In the genomic region with DNA sequence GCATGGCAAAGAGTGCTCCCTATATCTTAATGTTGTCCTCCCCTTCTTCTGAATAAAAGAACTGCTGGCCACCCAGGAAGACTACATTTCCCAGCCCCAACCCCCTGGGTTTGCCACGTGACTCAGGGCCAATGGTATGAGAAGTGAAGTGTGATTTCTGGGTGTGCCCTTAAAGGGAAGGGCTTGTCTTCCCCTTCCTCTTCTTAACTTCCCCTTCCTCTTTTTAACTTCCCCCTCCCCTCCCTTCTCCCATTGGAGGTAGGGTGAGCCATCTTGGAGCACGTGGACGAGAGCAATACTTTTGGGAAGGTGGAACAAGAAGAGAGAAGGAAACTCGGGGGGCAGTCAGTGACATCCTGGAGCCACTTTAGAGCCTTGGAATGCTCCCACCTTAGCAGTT, we compare ENCODE assay signal across 23 cellular contexts. TPM values are rescaled to one million over a fixed set of nuclear protein-coding genes. Genes with fewer than 3 reads are reported as not detected.
DNase-seq lines count a peak whose midpoint lies in the region; ATAC-seq and TF ChIP-seq lines count a peak whose summit lies in the region.
"Had no signal": no experiment of that assay in that cellular context is flagged by ENCODE, and none has a peak within 500 bp of the region (broad histone marks: within the 10 kb centered on the region; RNA-seq: fewer than 3 reads in every experiment).

No MANE protein-coding gene starts in this region.

- peak overlapping the region; percentile 9; the same call in 1 of the 2 replicates for H2AFZ ChIP-seq in Loucy (ENCODE audit: low read length)

- no peak overlapping the region for H3K27ac ChIP-seq in right cardiac atrium (ENCODE audit: low read length)
- H3K27ac ChIP-seq: ovary, Peyer's patch, skin epidermis, suprapubic skin had no signal

- no peaks in the 10 kb centered on the region for H3F3A ChIP-seq in Loucy (ENCODE audit: low read depth)

- intact Hi-C loops in right cardiac atrium (cut with DNase I) = no loop called here

- WGBS in right cardiac atrium = 83% methylated on average over 4 of the region's 4 CpGs

- no peaks in the 10 kb centered on the region for H3K9me2 ChIP-seq in Loucy (replicated peaks; ENCODE audit: low read depth, low read length)

- no peaks in the 10 kb centered on the region for H3K79me2 ChIP-seq in Loucy (ENCODE audit: insufficient read depth, low read length)

- H3K27me3 ChIP-seq in Loucy (ENCODE audit: insufficient read depth, low read length, poor library complexity, severe bottlenecking) (no peaks in the 10 kb centered on the region), right cardiac atrium (ENCODE audit: control insufficient read depth, insufficient read depth) (no peaks in the 10 kb centered on the region), H7 (ENCODE audit: control insufficient read depth, insufficient read depth, low read length) (no peaks in the 10 kb centered on the region)
- H3K27me3 ChIP-seq: ovary, Peyer's patch, suprapubic skin had no signal

- H3K9me3 ChIP-seq in Loucy (ENCODE audit: insufficient read depth, low read depth, low read length) (no peaks in the 10 kb centered on the region), right cardiac atrium (ENCODE audit: control insufficient read depth, low read length) (no peaks in the 10 kb centered on the region)
- H3K9me3 ChIP-seq: MG63, ovary, Peyer's patch, suprapubic skin had no signal

- no peak for TF ChIP-seq CTCF in Loucy (conservative IDR thresholded peaks at IDR 0.05; ENCODE audit: low read length)

- H4K20me1 ChIP-seq in Loucy (ENCODE audit: insufficient read depth, low read length, poor library complexity, severe bottlenecking) = no peaks in the 10 kb centered on the region

- no peak overlapping the region for H3K4me2 ChIP-seq in Loucy (ENCODE audit: low read depth, low read length, poor library complexity, severe bottlenecking)

- peak; percentile 12 to 30 for ATAC-seq in right cardiac atrium
- ATAC-seq: activated CD4-positive, CD25-positive, alpha-beta regulatory T cell treated with anti-CD3 and anti-CD28 coated beads, Interleukin-2, amount 50 U/mL, for 24 hours; T-cell had no signal

- H3K36me3 ChIP-seq in Loucy (ENCODE audit: insufficient read depth, low read length) (no peaks in the 10 kb centered on the region), H7 (replicated peaks; ENCODE audit: control insufficient read depth, insufficient read depth, low read length) (no peaks in the 10 kb centered on the region)
- H3K36me3 ChIP-seq: MG63, ovary, Peyer's patch, suprapubic skin had no signal

- H3K9ac ChIP-seq in Loucy (ENCODE audit: low read depth, low read length, poor library complexity, severe bottlenecking) = no peak overlapping the region

- DNase-seq in AML-193 (lab: John Stamatoyannopoulos, UW) = peak; percentile 13 to 50
- peak; percentile 75 for DNase-seq in SKM-1 treated with dmso at 0.1 percent for 144 hours (lab: John Stamatoyannopoulos, UW; ENCODE audit: unreplicated experiment)
- DNase-seq in right cardiac atrium = no peak
- DNase-seq in H7 = no peak
- no peak for DNase-seq in SHP77 treated with DMSO at 0.1 percent for 48 hours (lab: John Stamatoyannopoulos, UW)
- no peak for DNase-seq in NCI-H1930 (lab: John Stamatoyannopoulos, UW)
- DNase-seq in A172 (ENCODE audit: low spot score) = no peak
- DNase-seq: activated gamma-delta T cell; COR-L47; EL; hippocampal formation; MG63; NCI-H2081 treated with DMSO at 0.1 percent for 48 hours; NCI-H524 treated with DMSO at 0.1 percent for 48 hours; ovary; Peyer's patch; stimulated activated CD4-positive, alpha-beta T cell treated with anti-CD3 and anti-CD28 coated beads, Interleukin-4, amount 100 ng/mL, for 4 hours; stimulated activated CD8-positive, alpha-beta memory T cell treated with anti-CD3 and anti-CD28 coated beads, Interleukin-4, amount 100 ng/mL, for 48 hours; T-cell had no signal

- H3K4me3 ChIP-seq in Loucy (ENCODE audit: low read length, poor library complexity, severe bottlenecking) (no peak overlapping the region), right cardiac atrium (ENCODE audit: low read length) (no peak overlapping the region), H7 (ENCODE audit: insufficient read depth, low read depth, low read length) (no peak overlapping the region)
- H3K4me3 ChIP-seq: MG63, ovary, Peyer's patch, skin epidermis, suprapubic skin had no signal

- H3K4me1 ChIP-seq in Loucy (ENCODE audit: insufficient read depth, low read length, poor library complexity, severe bottlenecking) = peaks cover 13% of the 10 kb centered on the region
- H3K4me1 ChIP-seq in right cardiac atrium (ENCODE audit: control insufficient read depth, insufficient read depth, low read length) = peaks cover 11% of the 10 kb centered on the region
- H3K4me1 ChIP-seq: Peyer's patch had no signal

RNA-seq across cellular contexts. Expression of a gene that starts 6.8 kb away (rescaled TPM):
- total RNA-seq in right cardiac atrium = 1 to 10 TPM; 3.8 to 8.1 (median 5.9) TPM
- polyA plus RNA-seq in right cardiac atrium = 4.3 TPM
- not detected in 2 replicates for total RNA-seq in H7 (2014; rRNA removed; shearing (Covaris generic))
- not detected in 2 replicates for total RNA-seq in A172 (2014; rRNA removed; shearing (Covaris generic))
- total RNA-seq: T-cell had no signal

Comparison
In these comparisons a context has a peak if more than half of its experiments do, and no peak if none do; other contexts are left out.
1. DNase-seq: peak in AML-193 (2 of 2) and SKM-1 treated with dmso at 0.1 percent for 144 hours (single experiment); none in right cardiac atrium (0 of 3), H7 (single experiment), SHP77 treated with DMSO at 0.1 percent for 48 hours (single experiment), NCI-H1930 (0 of 2) and A172 (single experiment).